In genomic region chr2:60804473-60804872, GRCh38 we compare ENCODE assay signal across 16 cellular contexts. TPM values are rescaled to one million over a fixed set of nuclear protein-coding genes. Genes with fewer than 3 reads are reported as not detected.
DNase-seq lines count a peak whose midpoint lies in the region; ATAC-seq and TF ChIP-seq lines count a peak whose summit lies in the region.
"Had no signal": no experiment of that assay in that cellular context is flagged by ENCODE, and none has a peak within 500 bp of the region (broad histone marks: within the 10 kb centered on the region; RNA-seq: fewer than 3 reads in every experiment).

No MANE protein-coding gene starts in this region.

- TF ChIP-seq EP300 in esophagus muscularis mucosa (IDR thresholded peaks at IDR 0.05) = no peak

- H3K14ac ChIP-seq in neuronal stem cell (ENCODE audit: low read length) = no peak overlapping the region

- TF ChIP-seq CTCF in right atrium auricular region (IDR thresholded peaks at IDR 0.05) = no peak
- no peak for TF ChIP-seq CTCF in esophagus muscularis mucosa (IDR thresholded peaks at IDR 0.05)
- TF ChIP-seq CTCF in WERI-Rb-1 (IDR thresholded peaks at IDR 0.05; ENCODE audit: low read depth, low read length) = no peak
- no peak for TF ChIP-seq CTCF in PC-3 (conservative IDR thresholded peaks at IDR 0.05; ENCODE audit: low read depth, low read length)

- no peak overlapping the region for H2BK12ac ChIP-seq in neuronal stem cell (ENCODE audit: low read length)

- H3K9me2 ChIP-seq in PC-3 (replicated peaks; ENCODE audit: low read length) (no peaks in the 10 kb centered on the region), GM23248 (ENCODE audit: insufficient read depth) (no peaks in the 10 kb centered on the region)

- peaks cover 0 to 7% of the 10 kb centered on the region in 2 donors for H3K4me1 ChIP-seq in right atrium auricular region
- no peaks in the 10 kb centered on the region for H3K4me1 ChIP-seq in esophagus muscularis mucosa
- peaks cover 6 to 7% of the 10 kb centered on the region in 2 donors for H3K4me1 ChIP-seq in neuronal stem cell (ENCODE audit: control insufficient read depth in 2 of 2, insufficient read depth in 1 of 2, low read depth in 1 of 2, low read length in 2 of 2)
- H3K4me1 ChIP-seq in PC-3 (ENCODE audit: insufficient read depth, low read length) = no peaks in the 10 kb centered on the region
- H3K4me1 ChIP-seq in GM23248 (ENCODE audit: insufficient read depth) = peaks cover 9% of the 10 kb centered on the region; the same call in 1 of the 2 replicates
- H3K4me1 ChIP-seq: HAP-1 had no signal

- H3K4me3 ChIP-seq in right atrium auricular region = no peak overlapping the region
- H3K4me3 ChIP-seq in esophagus muscularis mucosa = no peak overlapping the region
- no peak overlapping the region for H3K4me3 ChIP-seq in neuronal stem cell (ENCODE audit: low read length in 2 of 2)
- H3K4me3 ChIP-seq in WERI-Rb-1 (ENCODE audit: low read depth, low read length) = no peak overlapping the region
- H3K4me3 ChIP-seq in PC-3 (ENCODE audit: low read length) = no peak overlapping the region
- H3K4me3 ChIP-seq in GM23248 = no peak overlapping the region
- H3K4me3 ChIP-seq: BLaER1 treated with 17β-estradiol and CSF1 and Interleukin-3, amounts not matched to agents 10 nM and 100 nM; HAP-1 had no signal

- no peak overlapping the region for H2BK5ac ChIP-seq in neuronal stem cell (ENCODE audit: low read length)

- no peaks in the 10 kb centered on the region for H3K9me3 ChIP-seq in right atrium auricular region
- no peaks in the 10 kb centered on the region for H3K9me3 ChIP-seq in esophagus muscularis mucosa
- H3K9me3 ChIP-seq in neuronal stem cell (replicated peaks in 1 of 2; ENCODE audit: control insufficient read depth in 2 of 2, insufficient read depth in 1 of 2, low read depth in 1 of 2, low read length in 2 of 2) = no peaks in the 10 kb centered on the region
- H3K9me3 ChIP-seq in WERI-Rb-1 (ENCODE audit: severe bottlenecking) = no peaks in the 10 kb centered on the region
- H3K9me3 ChIP-seq in PC-3 (ENCODE audit: low read length) = no peaks in the 10 kb centered on the region
- no peaks in the 10 kb centered on the region for H3K9me3 ChIP-seq in GM23248 (ENCODE audit: low read depth)
- H3K9me3 ChIP-seq: BLaER1 treated with 17β-estradiol and CSF1 and Interleukin-3, amounts not matched to agents 10 nM and 100 nM; HAP-1 had no signal

- WGBS in esophagus muscularis mucosa = 90% methylated on average over 10 of the region's 18 CpGs
- WGBS in neuronal stem cell (ENCODE audit: extremely low coverage in 2 of 2, insufficient read length in 2 of 2, insufficient replicate concordance in 1 of 2), 2 donors = no CpG with 5 or more reads among the region's 18 CpGs
- 90% methylated on average over 17 to 18 of the region's 18 CpGs for WGBS in GM23248 (ENCODE audit: low coverage in 1 of 2, low lambda C conversion rate in 2 of 2, missing lambda C conversion rate in 2 of 2), 2 experiments

- H4K8ac ChIP-seq in neuronal stem cell (ENCODE audit: low read depth, low read length) = no peak overlapping the region

- H3K79me1 ChIP-seq in neuronal stem cell (ENCODE audit: low read depth, low read length) = no peaks in the 10 kb centered on the region

- H3K36me3 ChIP-seq in right atrium auricular region = no peaks in the 10 kb centered on the region
- peaks cover 11 to 40% (median 22%) of the 10 kb centered on the region in 4 donors for H3K36me3 ChIP-seq in esophagus muscularis mucosa
- peaks cover 0 to 22% of the 10 kb centered on the region in 2 donors for H3K36me3 ChIP-seq in neuronal stem cell (replicated peaks in 1 of 2; ENCODE audit: control insufficient read depth in 2 of 2, insufficient read depth in 2 of 2, low read length in 2 of 2)
- H3K36me3 ChIP-seq in WERI-Rb-1 = peaks cover 20% of the 10 kb centered on the region
- H3K36me3 ChIP-seq in PC-3 (ENCODE audit: low read depth, low read length) = 0 out of 2 replicates have a peak, but pooled peaks cover 3% of the 10 kb centered on the region
- H3K36me3 ChIP-seq in GM23248 (ENCODE audit: low read depth) = no peaks in the 10 kb centered on the region; the same call in 1 of the 2 replicates
- H3K36me3 ChIP-seq: HAP-1 had no signal

- no TSS peak for BruUV-seq in PC-3 (replicated peaks; lab: Mats Ljungman, UMichigan)

- TF ChIP-seq POLR2A in esophagus muscularis mucosa (IDR thresholded peaks at IDR 0.05; ENCODE audit: low read depth) = no peak

- H4K91ac ChIP-seq in neuronal stem cell (ENCODE audit: low read depth, low read length, poor library complexity) = no peak overlapping the region

- intact Hi-C loops in cardiac septum (cut with DNase I) = no loop called here
- intact Hi-C loops in esophagus muscularis mucosa (cut with DNase I) = no loop called here
- intact Hi-C loops in PC-3 (cut with micrococcal nuclease) = no loop called here

- no peak overlapping the region for H3K27ac ChIP-seq in right atrium auricular region
- H3K27ac ChIP-seq in esophagus muscularis mucosa (replicated peaks in 1 of 4) = no peak overlapping the region
- H3K27ac ChIP-seq in neuronal stem cell (replicated peaks; ENCODE audit: low read length) = no peak overlapping the region
- no peak overlapping the region for H3K27ac ChIP-seq in WERI-Rb-1
- no peak overlapping the region for H3K27ac ChIP-seq in PC-3 (ENCODE audit: low read length)
- H3K27ac ChIP-seq in GM23248 = no peak overlapping the region
- H3K27ac ChIP-seq: BLaER1 treated with 17β-estradiol and CSF1 and Interleukin-3, amounts not matched to agents 10 nM and 100 nM had no signal

- DNase-seq in right atrium auricular region (ENCODE audit: low spot score) (peak; percentile 50), cardiac septum (ENCODE audit: low spot score) (no peak), esophagus muscularis mucosa (ENCODE audit: extremely low spot score) (peak; percentile 42), neuronal stem cell (ENCODE audit: low spot score) (no peak), NCI-H187 treated with DMSO at 0.1 percent for 48 hours (lab: John Stamatoyannopoulos, UW) (no peak), WERI-Rb-1 (no peak), PC-3 (no peak), GM23248 (no peak)
- DNase-seq: 8988T; AML-193; Calu3; CD4-positive, CD25-positive, alpha-beta regulatory T cell; DMS 273 treated with DMSO at 0.1 percent for 48 hours; GOT3 had no signal

- POLR2A ChIA-PET in PC-3 (lab: Charles Lee; ENCODE audit: unreplicated experiment) = no interaction called here

- no peaks in the 10 kb centered on the region for H4K20me1 ChIP-seq in PC-3 (ENCODE audit: low read length)
- H4K20me1 ChIP-seq in GM23248 (ENCODE audit: insufficient read depth) = no peaks in the 10 kb centered on the region
- H4K20me1 ChIP-seq: BLaER1 treated with 17β-estradiol and CSF1 and Interleukin-3, amounts not matched to agents 10 nM and 100 nM had no signal

- H2BK15ac ChIP-seq in neuronal stem cell (ENCODE audit: low read length) = no peak overlapping the region

- H2AFZ ChIP-seq in neuronal stem cell (ENCODE audit: low read length) = no peak overlapping the region
- H2AFZ ChIP-seq in PC-3 (ENCODE audit: low read length) = no peak overlapping the region
- no peak overlapping the region for H2AFZ ChIP-seq in GM23248

- H3K4me2 ChIP-seq in neuronal stem cell (ENCODE audit: insufficient read depth, low read length, poor library complexity, severe bottlenecking) (no peak overlapping the region), PC-3 (ENCODE audit: low read length) (no peak overlapping the region), GM23248 (ENCODE audit: unreplicated experiment) (no peak overlapping the region)
- H3K4me2 ChIP-seq: BLaER1 treated with 17β-estradiol and CSF1 and Interleukin-3, amounts not matched to agents 10 nM and 100 nM had no signal

- no peak overlapping the region for H2BK120ac ChIP-seq in neuronal stem cell (ENCODE audit: low read depth, low read length)

- H3K23ac ChIP-seq in neuronal stem cell (ENCODE audit: low read depth, low read length, poor library complexity) = no peak overlapping the region

- in situ Hi-C loops in GM23248 (cut with MboI) = no loop called here

- CTCF ChIA-PET in PC-3 (lab: Charles Lee) = no interaction called here

- H3K18ac ChIP-seq in neuronal stem cell (ENCODE audit: low read length) = no peak overlapping the region

- no peaks in the 10 kb centered on the region for H3F3A ChIP-seq in PC-3 (ENCODE audit: low read length, unreplicated experiment)
- H3F3A ChIP-seq in GM23248 (ENCODE audit: insufficient read depth) = peaks cover 24% of the 10 kb centered on the region

- peak overlapping the region; percentile 60 for H3K9ac ChIP-seq in neuronal stem cell (ENCODE audit: low read depth, low read length, poor library complexity)
- H3K9ac ChIP-seq in PC-3 (ENCODE audit: low read length) = no peak overlapping the region
- no peak overlapping the region for H3K9ac ChIP-seq in GM23248
- H3K9ac ChIP-seq: BLaER1 treated with 17β-estradiol and CSF1 and Interleukin-3, amounts not matched to agents 10 nM and 100 nM had no signal

- no peak for ATAC-seq in PC-3

- no peaks in the 10 kb centered on the region for H3K27me3 ChIP-seq in right atrium auricular region
- no peaks in the 10 kb centered on the region for H3K27me3 ChIP-seq in esophagus muscularis mucosa
- no peaks in the 10 kb centered on the region for H3K27me3 ChIP-seq in neuronal stem cell (ENCODE audit: control insufficient read depth in 3 of 3, insufficient read depth in 3 of 3, low read depth in 1 of 3, low read length in 3 of 3)
- no peaks in the 10 kb centered on the region for H3K27me3 ChIP-seq in WERI-Rb-1 (ENCODE audit: insufficient read depth, low read depth, severe bottlenecking)
- no peaks in the 10 kb centered on the region for H3K27me3 ChIP-seq in PC-3 (ENCODE audit: low read length)
- no peaks in the 10 kb centered on the region for H3K27me3 ChIP-seq in GM23248 (replicated peaks; ENCODE audit: insufficient read depth)
- H3K27me3 ChIP-seq: BLaER1 treated with 17β-estradiol and CSF1 and Interleukin-3, amounts not matched to agents 10 nM and 100 nM had no signal

- H3K79me2 ChIP-seq in PC-3 (ENCODE audit: low read length) (no peaks in the 10 kb centered on the region), GM23248 (ENCODE audit: insufficient read depth) (no peaks in the 10 kb centered on the region)

- H2AK5ac ChIP-seq in neuronal stem cell (ENCODE audit: low read depth, low read length) = peak overlapping the region; percentile 68

- H3K4ac ChIP-seq in neuronal stem cell (ENCODE audit: low read length) = no peak overlapping the region

RNA-seq across cellular contexts. Expression of gene PAPOLG, which starts 48.4 kb away (rescaled TPM):
- total RNA-seq in right atrium auricular region = 10 to 100 TPM in 1 of 2 donors, 1 to 10 TPM in 1; 9.4 to 10.6 TPM
- total RNA-seq in cardiac septum = 9.7 TPM
- total RNA-seq in esophagus muscularis mucosa = 10 to 100 TPM; 11.9 to 16.0 (median 13.9) TPM
- polyA plus RNA-seq in neuronal stem cell (2013, experiment 1 of 2) = 16.2 TPM
- polyA plus RNA-seq in neuronal stem cell (2013, experiment 2 of 2) = 16.2 TPM
- 7.1 and 8.8 TPM in 2 replicates for total RNA-seq in PC-3 (2014; rRNA removed)
- total RNA-seq in GM23248 (2014; rRNA removed; shearing (Covaris generic)) = 10.9 and 11.4 TPM in 2 replicates
- polyA plus RNA-seq in GM23248 (2016; fragmentation: Nextera tagmentation; extraction: Ambion mirVana) = 6.9 and 8.2 TPM in 2 replicates

Comparison
In these comparisons a context has a peak if more than half of its experiments do, and no peak if none do; other contexts are left out.
1. DNase-seq: peak in right atrium auricular region (single experiment) and esophagus muscularis mucosa (single experiment); none in cardiac septum (single experiment), neuronal stem cell (single experiment), NCI-H187 treated with DMSO at 0.1 percent for 48 hours (single experiment), WERI-Rb-1 (single experiment), PC-3 (single experiment) and GM23248 (single experiment).